In the genomic region with DNA sequence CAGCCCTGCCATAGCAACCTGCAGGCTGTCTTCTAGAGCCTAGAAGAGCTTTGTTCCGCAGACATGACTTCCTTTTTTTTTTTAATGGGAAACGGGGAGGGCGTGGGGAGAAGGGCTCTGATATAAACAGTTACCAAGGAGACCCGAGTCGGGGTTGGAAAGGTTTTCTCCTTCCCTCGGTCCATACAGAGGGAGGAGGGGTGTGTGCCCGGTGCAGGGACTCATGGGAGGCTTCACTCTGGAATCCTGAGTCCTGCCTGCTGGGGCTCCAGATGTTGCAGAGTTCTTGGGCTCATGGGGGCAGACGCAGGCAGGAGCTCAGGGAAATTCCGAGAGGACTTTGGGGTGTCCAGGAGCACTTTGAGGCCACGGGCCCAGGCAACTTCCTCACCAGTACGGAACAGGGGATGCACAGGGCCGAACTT, we compare ENCODE assay signal across 9 cellular contexts. TPM values are rescaled to one million over a fixed set of nuclear protein-coding genes. Genes with fewer than 3 reads are reported as not detected.
A peak's percentile ranks its signal among the peaks of the same experiment; 100 is the strongest.
DNase-seq lines count a peak whose midpoint lies in the region; ATAC-seq, FAIRE-seq and TF ChIP-seq lines count a peak whose summit lies in the region.
"Had no signal": no experiment of that assay in that cellular context is flagged by ENCODE, and none has a peak within 500 bp of the region (broad histone marks: within the 10 kb centered on the region; RNA-seq: fewer than 3 reads in every experiment).

No MANE protein-coding gene starts in this region.

- peaks cover 0 to 2% (median 0%) of the 10 kb centered on the region in 3 donors for H3K4me1 ChIP-seq in pancreas
- peaks cover 10% of the 10 kb centered on the region; the same call in 1 of the 2 replicates for H3K4me1 ChIP-seq in Caco-2

- H3K4me1 Mint-ChIP-seq in Caco-2 (ENCODE audit: low read depth, unreplicated experiment), result peaks cover 30% of the 10 kb centered on the region
- peaks cover 5% of the 10 kb centered on the region for H3K4me1 Mint-ChIP-seq in activated T-cell treated with anti-CD3 and anti-CD28 coated beads, Interleukin-2, amount 50 U/mL, for 72 hours (ENCODE audit: low read depth)

- no peaks in the 10 kb centered on the region for H3K27me3 Mint-ChIP-seq in Caco-2 (ENCODE audit: insufficient read depth, unreplicated experiment)
- no peaks in the 10 kb centered on the region for H3K27me3 Mint-ChIP-seq in activated T-cell treated with anti-CD3 and anti-CD28 coated beads, Interleukin-2, amount 50 U/mL, for 72 hours (ENCODE audit: low read depth)

- peaks cover 30% of the 10 kb centered on the region for H3K36me3 Mint-ChIP-seq in Caco-2 (ENCODE audit: insufficient read depth, unreplicated experiment)
- peaks cover 0 to 2% of the 10 kb centered on the region in 2 donors for H3K36me3 Mint-ChIP-seq in activated T-cell treated with anti-CD3 and anti-CD28 coated beads, Interleukin-2, amount 50 U/mL, for 72 hours (ENCODE audit: insufficient read depth in 2 of 2)

- no peak overlapping the region for H3K27ac ChIP-seq in pancreas

- H3K27ac Mint-ChIP-seq in Caco-2 (ENCODE audit: unreplicated experiment), result no peak overlapping the region
- no peak overlapping the region for H3K27ac Mint-ChIP-seq in activated T-cell treated with anti-CD3 and anti-CD28 coated beads, Interleukin-2, amount 50 U/mL, for 72 hours

- no peak for FAIRE-seq in pancreas (lab: Jason Lieb, UNC)
- FAIRE-seq: islet of Langerhans had no signal

- ATAC-seq in pancreas (peak in 3 of 4 donors; percentile 44 to 57 (median 49)), GM18858 (IDR thresholded peaks at IDR 0.05; ENCODE audit: unreplicated experiment) (no peak)
- no peak for ATAC-seq in activated T-cell treated with anti-CD3 and anti-CD28 coated beads, Interleukin-2, amount 50 U/mL, for 72 hours (replicated peaks in 1 of 2)

- DNase-seq in COR-L47 (lab: John Stamatoyannopoulos, UW) (peak; percentile 59), NOMO-1 treated with dmso at 0.1 percent for 144 hours (lab: John Stamatoyannopoulos, UW; ENCODE audit: unreplicated experiment) (peak; percentile 58), fibroblast of mammary gland (ENCODE audit: low read depth) (peak; percentile 18), pancreas (no peak), Caco-2 (no peak), activated gamma-delta T cell treated with Interleukin-2 at 50 U/mL for 16 hours (no peak)
- no peak for DNase-seq in activated T-cell treated with anti-CD3 and anti-CD28 coated beads, Interleukin-2, amount 50 U/mL, for 72 hours

- no peaks in the 10 kb centered on the region for H3K9me3 Mint-ChIP-seq in Caco-2 (ENCODE audit: unreplicated experiment)
- no peaks in the 10 kb centered on the region for H3K9me3 Mint-ChIP-seq in activated T-cell treated with anti-CD3 and anti-CD28 coated beads, Interleukin-2, amount 50 U/mL, for 72 hours

- intact Hi-C loops in pancreas (cut with DNase I) (no loop called here), Caco-2 (cut with micrococcal nuclease; ENCODE audit: unreplicated experiment) (no loop called here)

- H3K4me3 ChIP-seq in fibroblast of mammary gland (ENCODE audit: control insufficient read depth, low read depth, low read length) (no peak overlapping the region), pancreas (no peak overlapping the region), Caco-2 (ENCODE audit: low read depth, low read length) (no peak overlapping the region)

- no peak overlapping the region for H3K4me3 Mint-ChIP-seq in Caco-2 (ENCODE audit: unreplicated experiment)
- H3K4me3 Mint-ChIP-seq in activated T-cell treated with anti-CD3 and anti-CD28 coated beads, Interleukin-2, amount 50 U/mL, for 72 hours, result no peak overlapping the region

- H3K36me3 ChIP-seq in pancreas (no peaks in the 10 kb centered on the region), Caco-2 (ENCODE audit: control insufficient read depth, insufficient read depth, low read length) (no peaks in the 10 kb centered on the region; the same call in none of the 2 replicates)

- no peaks in the 10 kb centered on the region for H3K9me3 ChIP-seq in pancreas
- H3K9me3 ChIP-seq in Caco-2, result no peaks in the 10 kb centered on the region

- no peak for TF ChIP-seq CTCF in fibroblast of mammary gland (conservative IDR thresholded peaks at IDR 0.05; ENCODE audit: control insufficient read depth, insufficient read depth, low read depth, low read length)
- no peak for TF ChIP-seq CTCF in pancreas (IDR thresholded peaks at IDR 0.05)
- TF ChIP-seq CTCF in Caco-2 (IDR thresholded peaks at IDR 0.05; ENCODE audit: insufficient read depth in 1 of 2, low read depth in 1 of 2, low read length in 1 of 2, severe bottlenecking in 1 of 2, unreplicated experiment in 1 of 2), result no peak

- 64 to 67% methylated on average over 12 of the region's 12 CpGs for WGBS in pancreas, 2 donors

- H3K27me3 ChIP-seq in pancreas, result no peaks in the 10 kb centered on the region
- no peaks in the 10 kb centered on the region for H3K27me3 ChIP-seq in Caco-2 (replicated peaks; ENCODE audit: control insufficient read depth, insufficient read depth, low read length)

- CTCF ChIA-PET in Caco-2 (lab: Charles Lee), result interaction anchor here (0.7 kb wide), 1 partner anchor 101 kb away, joined by 4 read pairs; no protein-coding TSS in a partner anchor

- POLR2A ChIA-PET in Caco-2 (lab: Charles Lee), result no interaction called here

- no TSS peak for BruUV-seq in Caco-2 (replicated peaks; lab: Mats Ljungman, UMichigan)

RNA-seq across cellular contexts. Expression of gene TMEM120A, which starts 26.8 kb away (rescaled TPM):
- 10 to 100 TPM; 29.5 to 38.7 (median 33.6) TPM for total RNA-seq in pancreas
- 10 to 100 TPM; 71.8 to 72.0 TPM for polyA plus RNA-seq in pancreas
- total RNA-seq in Caco-2 (2022), result 65.4 and 71.1 TPM in 2 replicates
- 10 to 100 TPM; 23.5 to 25.4 TPM for total RNA-seq in activated T-cell treated with anti-CD3 and anti-CD28 coated beads, Interleukin-2, amount 50 U/mL, for 72 hours

RNA-seq across cellular contexts. Expression of gene POR, which starts 52.6 kb away (rescaled TPM):
- total RNA-seq in pancreas (10 to 100 TPM; 29.7 to 71.6 (median 41.7) TPM), Caco-2 (2022) (162 and 171 TPM in 2 replicates)
- 10 to 100 TPM; 84.2 to 99.0 TPM for polyA plus RNA-seq in pancreas
- total RNA-seq in activated T-cell treated with anti-CD3 and anti-CD28 coated beads, Interleukin-2, amount 50 U/mL, for 72 hours, result 10 to 100 TPM; 31.6 to 42.7 TPM

Comparison
In these comparisons a context has a peak if more than half of its experiments do, and no peak if none do; other contexts are left out.
1. DNase-seq: peak in COR-L47 (single experiment), NOMO-1 treated with dmso at 0.1 percent for 144 hours (single experiment) and fibroblast of mammary gland (single experiment); none in pancreas (0 of 6), Caco-2 (0 of 2), activated gamma-delta T cell treated with Interleukin-2 at 50 U/mL for 16 hours (single experiment) and activated T-cell treated with anti-CD3 and anti-CD28 coated beads, Interleukin-2, amount 50 U/mL, for 72 hours (0 of 2).
2. ATAC-seq: peak in pancreas (3 of 4); none in GM18858 (single experiment) and activated T-cell treated with anti-CD3 and anti-CD28 coated beads, Interleukin-2, amount 50 U/mL, for 72 hours (0 of 2).